In the genomic region with DNA sequence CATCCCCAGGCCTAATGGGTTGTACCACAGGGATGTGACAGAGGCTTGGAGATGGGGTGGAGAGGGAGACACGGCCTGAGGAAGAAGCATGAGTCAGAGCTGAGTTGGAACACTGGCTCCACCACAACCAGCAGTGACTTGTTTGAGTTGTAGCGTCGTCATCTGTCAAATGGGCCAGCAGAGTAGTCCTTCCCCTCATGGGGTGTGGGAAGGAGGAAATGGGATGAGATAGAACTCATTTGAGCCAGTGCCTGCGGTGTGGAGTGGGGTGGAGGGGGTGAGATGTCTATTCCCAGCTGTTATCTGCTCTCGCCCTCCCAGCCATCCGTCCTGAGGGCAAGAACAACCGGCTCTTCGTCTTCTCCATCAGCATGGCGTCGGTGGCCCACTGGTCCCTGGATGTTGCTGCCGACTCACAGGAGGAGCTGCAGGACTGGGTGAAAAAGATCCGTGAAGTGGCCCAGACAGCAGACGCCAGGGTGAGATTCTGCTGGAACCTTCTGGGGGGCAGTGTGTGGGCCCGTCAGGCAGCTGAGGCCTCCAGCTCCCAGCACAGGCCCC, we compare ENCODE assay signal across 10 cellular contexts. TPM values are rescaled to one million over a fixed set of nuclear protein-coding genes. Genes with fewer than 3 reads are reported as not detected.
DNase-seq lines count a peak whose midpoint lies in the region; ATAC-seq and TF ChIP-seq lines count a peak whose summit lies in the region.
"Had no signal": no experiment of that assay in that cellular context is flagged by ENCODE, and none has a peak within 500 bp of the region (broad histone marks: within the 10 kb centered on the region; RNA-seq: fewer than 3 reads in every experiment).

No MANE protein-coding gene starts in this region.

- intact Hi-C loops in heart left ventricle (cut with DNase I), result loop anchor here in 8 of 10 donors (5.0 to 10.0 kb wide), 7 partner anchors 33 to 245 kb away; a partner anchor contains a TSS
- intact Hi-C loops in transverse colon (cut with DNase I; ENCODE audit: low total_unique reads), result no loop called here

- H3K27me3 Mint-ChIP-seq in activated naive CD8-positive, alpha-beta T cell, result no peaks in the 10 kb centered on the region

- H3K4me1 ChIP-seq in heart left ventricle, result peaks cover 6 to 37% (median 30%) of the 10 kb centered on the region in 12 donors
- H3K4me1 ChIP-seq in right atrium auricular region, result peaks cover 0 to 31% of the 10 kb centered on the region in 2 donors
- peaks cover 0 to 17% (median 13%) of the 10 kb centered on the region in 4 donors for H3K4me1 ChIP-seq in transverse colon

- in situ Hi-C loops in transverse colon (cut with MboI; ENCODE audit: low pct_ligation_motif_present in 1 of 4, low pct_unique_long_range_greater_than_20kb in 1 of 4, low sequenced_read_pairs in 3 of 4), result loop anchor here in 2 of 4 donors (5.0 to 10.0 kb wide), 3 partner anchors 55 to 172 kb away; a partner anchor contains a TSS

- peak in 2 of 4 donors; percentile 1 to 11 for ATAC-seq in heart left ventricle
- ATAC-seq in HG02938 (IDR thresholded peaks at IDR 0.05; ENCODE audit: unreplicated experiment), result no peak
- no peak for ATAC-seq in GM21515 (IDR thresholded peaks at IDR 0.05; ENCODE audit: unreplicated experiment)

- peak overlapping the region; percentile 81 for H3K27ac Mint-ChIP-seq in activated naive CD8-positive, alpha-beta T cell

- H3K27me3 ChIP-seq in heart left ventricle (no peaks in the 10 kb centered on the region), right atrium auricular region (no peaks in the 10 kb centered on the region), transverse colon (no peaks in the 10 kb centered on the region)

- DNase-seq in heart left ventricle (peak in 3 of 5 donors; percentile 16 to 55 (median 29)), right atrium auricular region (ENCODE audit: low spot score) (no peak), fibroblast of peridontal ligament (ENCODE audit: extremely low read depth) (peak; percentile 38), transverse colon (peak; percentile 4), dermis blood vessel endothelial cell (no peak)

- H3K9me3 Mint-ChIP-seq in activated naive CD8-positive, alpha-beta T cell (ENCODE audit: low read depth), result no peaks in the 10 kb centered on the region
- H3K9me3 Mint-ChIP-seq: nephron had no signal

- 85 to 90% (median 87%) methylated on average over 14 of the region's 14 CpGs for WGBS in heart left ventricle, 4 donors
- 90% methylated on average over 14 of the region's 14 CpGs; no CpG with 5 or more reads in 1 of the 2 donors for WGBS in transverse colon (ENCODE audit: low coverage in 1 of 2), 2 donors

- TF ChIP-seq CTCF in heart left ventricle (IDR thresholded peaks at IDR 0.05) (no peak), right atrium auricular region (IDR thresholded peaks at IDR 0.05) (no peak), transverse colon (IDR thresholded peaks at IDR 0.05) (no peak)

- no peaks in the 10 kb centered on the region for H3K9me3 ChIP-seq in heart left ventricle
- no peaks in the 10 kb centered on the region for H3K9me3 ChIP-seq in right atrium auricular region
- H3K9me3 ChIP-seq in transverse colon, result no peaks in the 10 kb centered on the region

- no peak for TF ChIP-seq EP300 in transverse colon (IDR thresholded peaks at IDR 0.05; ENCODE audit: low read depth)

- peaks cover 51% of the 10 kb centered on the region for H3K4me1 Mint-ChIP-seq in activated naive CD8-positive, alpha-beta T cell (ENCODE audit: low read depth)

- H3K4me3 ChIP-seq in heart left ventricle (no peak overlapping the region), right atrium auricular region (no peak overlapping the region), transverse colon (no peak overlapping the region)

- peaks cover 5% of the 10 kb centered on the region for H3K36me3 Mint-ChIP-seq in activated naive CD8-positive, alpha-beta T cell

- TF ChIP-seq POLR2A in heart left ventricle (IDR thresholded peaks at IDR 0.05) (no peak), transverse colon (IDR thresholded peaks at IDR 0.05) (no peak)

- H3K4me3 Mint-ChIP-seq in activated naive CD8-positive, alpha-beta T cell, result no peak overlapping the region
- H3K4me3 Mint-ChIP-seq: nephron had no signal

- H3K27ac ChIP-seq in heart left ventricle (peak overlapping the region in 3 of 12 donors; percentile 12 to 78 (median 42)), right atrium auricular region (peak overlapping the region in 1 of 2 donors; percentile 55), transverse colon (no peak overlapping the region)
- H3K27ac ChIP-seq: C4-2B had no signal

- peaks cover 1 to 100% (median 96%) of the 10 kb centered on the region in 9 donors for H3K36me3 ChIP-seq in heart left ventricle
- peaks cover 84% of the 10 kb centered on the region for H3K36me3 ChIP-seq in right atrium auricular region
- peaks cover 0 to 41% (median 24%) of the 10 kb centered on the region in 4 donors for H3K36me3 ChIP-seq in transverse colon

RNA-seq across cellular contexts. Expression of a gene that starts 32.5 kb away (rescaled TPM):
- total RNA-seq in heart left ventricle (10 to 100 TPM; 32.5 to 72.2 (median 55.9) TPM), right atrium auricular region (10 to 100 TPM; 24.1 to 59.5 TPM), transverse colon (100 to 1,000 TPM in 3 of 4 donors, 10 to 100 TPM in 1; 82.7 to 377 (median 155) TPM), dermis blood vessel endothelial cell (188 TPM in 2 replicates)
- 10 to 100 TPM; 37.9 to 44.9 TPM for polyA plus RNA-seq in heart left ventricle

Comparison
In these comparisons a context has a peak if more than half of its experiments do, and no peak if none do; other contexts are left out.
1. DNase-seq: peak in heart left ventricle (3 of 5), fibroblast of peridontal ligament (single experiment) and transverse colon (single experiment); none in right atrium auricular region (single experiment) and dermis blood vessel endothelial cell (single experiment).